Comparison of ENCODE assay signal across 17 cellular contexts in the genomic region with DNA sequence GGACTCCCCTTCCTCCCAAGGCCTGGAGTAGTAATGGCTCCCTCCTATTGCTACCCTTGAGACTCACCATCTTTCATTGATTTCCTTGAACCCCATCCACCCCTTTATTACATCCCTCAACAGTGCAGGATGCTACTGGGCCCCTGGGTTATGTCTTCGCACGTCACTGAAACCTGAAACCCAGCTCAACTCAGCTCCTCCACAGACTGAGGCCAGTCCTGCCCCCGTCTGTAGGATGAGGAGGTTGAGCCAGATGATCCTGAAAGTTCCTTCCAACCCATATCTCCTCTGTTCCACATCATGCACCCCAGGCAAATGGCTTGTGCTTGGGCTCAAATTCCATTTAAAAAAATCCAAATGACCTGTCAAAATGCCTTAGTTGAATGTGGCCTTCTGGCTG. TPM values are rescaled to one million over a fixed set of nuclear protein-coding genes. Genes with fewer than 3 reads are reported as not detected.
DNase-seq lines count a peak whose midpoint lies in the region; ATAC-seq and TF ChIP-seq lines count a peak whose summit lies in the region.
"Had no signal": no experiment of that assay in that cellular context is flagged by ENCODE, and none has a peak within 500 bp of the region (broad histone marks: within the 10 kb centered on the region; RNA-seq: fewer than 3 reads in every experiment).

No MANE protein-coding gene starts in this region.

- H3K9me2 ChIP-seq in GM23338 (ENCODE audit: insufficient read depth) (no peaks in the 10 kb centered on the region), GM23248 (ENCODE audit: insufficient read depth) (no peaks in the 10 kb centered on the region)

- no peak for DNase-seq in GM23338 (ENCODE audit: low spot score)
- no peak for DNase-seq in WTC11 (ENCODE audit: low spot score)
- no peak for DNase-seq in endothelial cell (ENCODE audit: low spot score)
- DNase-seq in left kidney (ENCODE audit: low read depth, low spot score): peak; percentile 63
- DNase-seq in GM23248: no peak
- DNase-seq in NCI-H1694 treated with DMSO at 0.1 percent for 48 hours (lab: John Stamatoyannopoulos, UW): no peak
- no peak for DNase-seq in T-helper 2 cell treated with Interferon-gamma antibody and Interleukin-4, amounts not matched to agents 5 μg/mL and 100 μg/mL, for 36 hours (ENCODE audit: low spot score)
- DNase-seq: ACHN; AML-193; C1 segment of cervical spinal cord; Calu3; CD4-positive, alpha-beta memory T cell; COR-L47; DMS53 had no signal

- CTCF ChIA-PET in WTC11 (lab: Charles Lee): interaction anchor here (1.0 to 2.3 kb wide), 6 partner anchors 15 to 200 kb away, joined by 3 to 8 read pairs (median 4); no protein-coding TSS in a partner anchor

- H4K20me1 ChIP-seq in GM23338 (replicated peaks; ENCODE audit: insufficient read depth) (no peaks in the 10 kb centered on the region), GM23248 (ENCODE audit: insufficient read depth) (no peaks in the 10 kb centered on the region)

- H3K4me1 Mint-ChIP-seq in GM23338: peaks cover 22% of the 10 kb centered on the region
- peaks cover 20% of the 10 kb centered on the region for H3K4me1 Mint-ChIP-seq in WTC11
- H3K4me1 Mint-ChIP-seq in endothelial cell (ENCODE audit: unreplicated experiment): peaks cover 31% of the 10 kb centered on the region
- H3K4me1 Mint-ChIP-seq in T-helper 2 cell treated with Interferon-gamma antibody and Interleukin-4, amounts not matched to agents 5 μg/mL and 100 μg/mL, for 36 hours (ENCODE audit: low read depth): peaks cover 1% of the 10 kb centered on the region
- H3K4me1 Mint-ChIP-seq: CD4-positive, alpha-beta memory T cell had no signal

- H3K9ac ChIP-seq in GM23248: no peak overlapping the region

- H2AFZ ChIP-seq in GM23338 (no peak overlapping the region), GM23248 (no peak overlapping the region)

- H3K27ac Mint-ChIP-seq in GM23338: no peak overlapping the region
- H3K27ac Mint-ChIP-seq in WTC11: no peak overlapping the region
- no peak overlapping the region for H3K27ac Mint-ChIP-seq in endothelial cell (ENCODE audit: unreplicated experiment)
- no peak overlapping the region for H3K27ac Mint-ChIP-seq in T-helper 2 cell treated with Interferon-gamma antibody and Interleukin-4, amounts not matched to agents 5 μg/mL and 100 μg/mL, for 36 hours

- H3K27ac ChIP-seq in GM23338 (ENCODE audit: low read depth): no peak overlapping the region
- no peak overlapping the region for H3K27ac ChIP-seq in GM23248
- H3K27ac ChIP-seq: 22Rv1, A549 had no signal

- H3K4me2 ChIP-seq in GM23338 (0 out of 2 replicates have a peak overlapping the region, but pooled peaks have one; percentile 14), GM23248 (ENCODE audit: unreplicated experiment) (no peak overlapping the region)
- H3K4me2 ChIP-seq: A549 had no signal

- H3K4me3 Mint-ChIP-seq in GM23338 (no peak overlapping the region; the same call in 2 of the 3 replicates), WTC11 (no peak overlapping the region), endothelial cell (ENCODE audit: unreplicated experiment) (peak overlapping the region; percentile 2)
- H3K4me3 Mint-ChIP-seq in T-helper 2 cell treated with Interferon-gamma antibody and Interleukin-4, amounts not matched to agents 5 μg/mL and 100 μg/mL, for 36 hours: no peak overlapping the region
- H3K4me3 Mint-ChIP-seq: CD4-positive, alpha-beta memory T cell had no signal

- peaks cover 11% of the 10 kb centered on the region; the same call in 1 of the 2 replicates for H3K4me1 ChIP-seq in GM23338 (ENCODE audit: insufficient read depth)
- 0 out of 2 replicates have a peak, but pooled peaks cover 5% of the 10 kb centered on the region for H3K4me1 ChIP-seq in GM23248 (ENCODE audit: insufficient read depth)
- H3K4me1 ChIP-seq: A549 had no signal

- WGBS in GM23248 (ENCODE audit: low coverage in 1 of 2, low lambda C conversion rate in 2 of 2, missing lambda C conversion rate in 2 of 2), 2 experiments: 80 to 87% methylated on average over 3 of the region's 3 CpGs

- POLR2A ChIA-PET in WTC11 (lab: Charles Lee): interaction anchor here (1.0 kb wide), 1 partner anchor 17 kb away, joined by 3 read pairs; no protein-coding TSS in a partner anchor

- H3K4me3 ChIP-seq in GM23338 (no peak overlapping the region), GM23248 (no peak overlapping the region)
- H3K4me3 ChIP-seq: A549, HAP-1 had no signal

- H3K27me3 Mint-ChIP-seq in GM23338 (ENCODE audit: insufficient read depth, low read depth, poor library complexity) (no peaks in the 10 kb centered on the region), WTC11 (ENCODE audit: low read depth) (no peaks in the 10 kb centered on the region), endothelial cell (ENCODE audit: unreplicated experiment) (peaks cover 13% of the 10 kb centered on the region)
- H3K27me3 Mint-ChIP-seq in T-helper 2 cell treated with Interferon-gamma antibody and Interleukin-4, amounts not matched to agents 5 μg/mL and 100 μg/mL, for 36 hours (ENCODE audit: low read depth): peaks cover 13% of the 10 kb centered on the region

- ATAC-seq in GM23338 (peak; percentile 57), WTC11 (peak; percentile 56)
- ATAC-seq: A549 had no signal

- no peaks in the 10 kb centered on the region for H3F3A ChIP-seq in GM23338 (replicated peaks; ENCODE audit: low read depth)
- peaks cover 8% of the 10 kb centered on the region; the same call in 1 of the 2 replicates for H3F3A ChIP-seq in GM23248 (ENCODE audit: insufficient read depth)

- TF ChIP-seq CTCF in GM23338 (conservative IDR thresholded peaks at IDR 0.05; ENCODE audit: low read depth in 2 of 2): no peak
- TF ChIP-seq CTCF in WTC11 (IDR thresholded peaks at IDR 0.05): no peak
- no peak for TF ChIP-seq CTCF in endothelial cell (IDR thresholded peaks at IDR 0.05; ENCODE audit: unreplicated experiment)

- H3K9me3 Mint-ChIP-seq in GM23338: no peaks in the 10 kb centered on the region
- H3K9me3 Mint-ChIP-seq in WTC11: no peaks in the 10 kb centered on the region
- H3K9me3 Mint-ChIP-seq in endothelial cell (ENCODE audit: unreplicated experiment): no peaks in the 10 kb centered on the region
- no peaks in the 10 kb centered on the region for H3K9me3 Mint-ChIP-seq in T-helper 2 cell treated with Interferon-gamma antibody and Interleukin-4, amounts not matched to agents 5 μg/mL and 100 μg/mL, for 36 hours
- H3K9me3 Mint-ChIP-seq: CD4-positive, alpha-beta memory T cell had no signal

- H3K9me3 ChIP-seq in GM23248 (ENCODE audit: low read depth): no peaks in the 10 kb centered on the region
- H3K9me3 ChIP-seq: A549, HAP-1 had no signal

- H3K36me3 Mint-ChIP-seq in GM23338 (ENCODE audit: low read depth) (no peaks in the 10 kb centered on the region), WTC11 (no peaks in the 10 kb centered on the region), endothelial cell (ENCODE audit: low read depth, unreplicated experiment) (peaks cover 54% of the 10 kb centered on the region)
- no peaks in the 10 kb centered on the region for H3K36me3 Mint-ChIP-seq in T-helper 2 cell treated with Interferon-gamma antibody and Interleukin-4, amounts not matched to agents 5 μg/mL and 100 μg/mL, for 36 hours (ENCODE audit: low read depth)
- H3K36me3 Mint-ChIP-seq: CD4-positive, alpha-beta memory T cell had no signal

- H3K36me3 ChIP-seq in GM23338 (ENCODE audit: insufficient read depth) (no peaks in the 10 kb centered on the region), GM23248 (ENCODE audit: low read depth) (no peaks in the 10 kb centered on the region)
- H3K36me3 ChIP-seq: HAP-1 had no signal

- no peaks in the 10 kb centered on the region for H3K27me3 ChIP-seq in GM23338 (ENCODE audit: insufficient read depth)
- H3K27me3 ChIP-seq in GM23248 (replicated peaks; ENCODE audit: insufficient read depth): no peaks in the 10 kb centered on the region

- H3K79me2 ChIP-seq in GM23338 (replicated peaks; ENCODE audit: insufficient read depth) (no peaks in the 10 kb centered on the region), GM23248 (ENCODE audit: insufficient read depth) (no peaks in the 10 kb centered on the region)

- in situ Hi-C loops in GM23248 (cut with MboI): no loop called here

TF ChIP-seq in WTC11, 78 proteins besides CTCF, POLR2A, EP300 and RAD21:
- TF ChIP-seq GABPB1 (CRISPR knock-in tag; IDR thresholded peaks at IDR 0.05) (no peak), OVOL2 (CRISPR knock-in tag; IDR thresholded peaks at IDR 0.05; ENCODE audit: borderline replicate concordance) (no peak), TP53 (CRISPR knock-in tag; IDR thresholded peaks at IDR 0.05) (no peak), ZNF396 (CRISPR knock-in tag; IDR thresholded peaks at IDR 0.05; ENCODE audit: borderline replicate concordance) (no peak)
- TF ChIP-seq, protein P1, sequence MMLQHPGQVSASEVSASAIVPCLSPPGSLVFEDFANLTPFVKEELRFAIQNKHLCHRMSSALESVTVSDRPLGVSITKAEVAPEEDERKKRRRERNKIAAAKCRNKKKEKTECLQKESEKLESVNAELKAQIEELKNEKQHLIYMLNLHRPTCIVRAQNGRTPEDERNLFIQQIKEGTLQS (CRISPR knock-in tag; conservative IDR thresholded peaks at IDR 0.05): no peak

RNA-seq across cellular contexts. Expression of a gene that starts 21.4 kb away (rescaled TPM):
- total RNA-seq in GM23338 (2014; rRNA removed; shearing (Covaris generic)): 0.12 and 0.14 TPM in 2 replicates
- polyA plus RNA-seq in GM23338 (2016; fragmentation: Nextera tagmentation; extraction: Ambion mirVana): 0.37 and 0.42 TPM in 2 replicates
- 0.44 to 0.71 TPM (median 0.48 TPM) in 3 replicates for total RNA-seq in WTC11 (2021)
- total RNA-seq in endothelial cell (ENCODE audit: unreplicated experiment): 24.9 TPM
- 0.63 TPM in 1 of 2 replicates, not detected in the other for total RNA-seq in GM23248 (2014; rRNA removed; shearing (Covaris generic))
- polyA plus RNA-seq in GM23248 (2016; fragmentation: Nextera tagmentation; extraction: Ambion mirVana): 0.14 and 0.23 TPM in 2 replicates
- total RNA-seq: Calu3 had no signal

RNA-seq across cellular contexts. Expression of a gene that starts 56.7 kb away (rescaled TPM):
- total RNA-seq in GM23338 (2014; rRNA removed; shearing (Covaris generic)): 79.4 and 82.9 TPM in 2 replicates
- polyA plus RNA-seq in GM23338 (2016; fragmentation: Nextera tagmentation; extraction: Ambion mirVana): 53.1 and 57.3 TPM in 2 replicates
- total RNA-seq in WTC11 (2021): 64.2 to 69.8 TPM (median 66.6 TPM) in 3 replicates
- total RNA-seq in endothelial cell (ENCODE audit: unreplicated experiment): 33.4 TPM
- 20.4 and 36.3 TPM in 2 replicates for total RNA-seq in GM23248 (2014; rRNA removed; shearing (Covaris generic))
- polyA plus RNA-seq in GM23248 (2016; fragmentation: Nextera tagmentation; extraction: Ambion mirVana): 27.1 and 30.5 TPM in 2 replicates

Comparison
In these comparisons a context has a peak if more than half of its experiments do, and no peak if none do; other contexts are left out.
1. RNA of a gene that starts 21.4 kb away (total RNA-seq): 24.9 TPM in endothelial cell (single experiment); 0.44 to 0.71 TPM in WTC11, 0.12 to 0.14 TPM in GM23338 and 0.63 TPM in GM23248; every median in the first group is over 10 times any median in the second.